ENCODE assay signal across 12 cellular contexts in genomic region chr10:30467939-30468338, GRCh38. TPM values are rescaled to one million over a fixed set of nuclear protein-coding genes. Genes with fewer than 3 reads are reported as not detected.
DNase-seq lines count a peak whose midpoint lies in the region; ATAC-seq, FAIRE-seq and TF ChIP-seq lines count a peak whose summit lies in the region.
"Had no signal": no experiment of that assay in that cellular context is flagged by ENCODE, and none has a peak within 500 bp of the region (broad histone marks: within the 10 kb centered on the region; RNA-seq: fewer than 3 reads in every experiment).

No MANE protein-coding gene starts in this region.

- H3K27ac ChIP-seq in BLaER1 treated with 17β-estradiol and CSF1 and Interleukin-3, amounts not matched to agents 10 nM and 100 nM, result peak overlapping the region in 9 of 11 experiments; percentile 41 to 76 (median 73); a peak in 16 of 22 replicates
- H3K27ac ChIP-seq in K562 (ENCODE audit: extremely low read depth, low read depth, low read length), result no peak overlapping the region
- no peak overlapping the region for H3K27ac ChIP-seq in GM23248

- no TSS peak for BruUV-seq in K562 (replicated peaks; lab: Mats Ljungman, UMichigan)

- DNase-seq in K562 (ENCODE audit: extremely low read depth in 1 of 4, low spot score in 3 of 4) (no peak), D721Med (ENCODE audit: insufficient read length, low spot score) (no peak), GM23248 (no peak), NCI-H1417 treated with DMSO at 0.1 percent for 48 hours (lab: John Stamatoyannopoulos, UW) (no peak), NCI-H1105 treated with DMSO at 0.1 percent for 48 hours (lab: John Stamatoyannopoulos, UW) (no peak)
- DNase-seq: foreskin fibroblast, mesendoderm, SK-N-SH had no signal

- H3K9ac ChIP-seq in BLaER1 treated with 17β-estradiol and CSF1 and Interleukin-3, amounts not matched to agents 10 nM and 100 nM, result peak overlapping the region in 8 of 11 experiments; percentile 28 to 70 (median 56); a peak in 10 of 22 replicates
- H3K9ac ChIP-seq in K562 (ENCODE audit: insufficient read depth in 1 of 2, low read depth in 2 of 2, low read length in 2 of 2) (no peak overlapping the region), GM23248 (no peak overlapping the region)
- H3K9ac ChIP-seq: SK-N-SH had no signal

- peaks cover 9 to 34% (median 17%) of the 10 kb centered on the region in 10 experiments; a peak in 19 of 20 replicates for H3K4me1 ChIP-seq in BLaER1 treated with 17β-estradiol and CSF1 and Interleukin-3, amounts not matched to agents 10 nM and 100 nM
- H3K4me1 ChIP-seq in K562 (replicated peaks in 1 of 2; ENCODE audit: control insufficient read depth in 2 of 2, insufficient read depth in 2 of 2, low read length in 2 of 2) (no peaks in the 10 kb centered on the region), GM23248 (ENCODE audit: insufficient read depth) (no peaks in the 10 kb centered on the region)

- TF ChIP-seq POLR2A in K562 (conservative IDR thresholded peaks at IDR 0.05), result no peak

- ATAC-seq in GM19452 (IDR thresholded peaks at IDR 0.05; ENCODE audit: unreplicated experiment) (peak; percentile 70), HG03565 (IDR thresholded peaks at IDR 0.05; ENCODE audit: unreplicated experiment) (peak; percentile 53), K562 (no peak)

- intact Hi-C loops in K562 (cut with micrococcal nuclease), result no loop called here

- peaks cover 0 to 3% (median 0%) of the 10 kb centered on the region in 11 experiments; a peak in 2 of 22 replicates for H3K36me3 ChIP-seq in BLaER1 treated with 17β-estradiol and CSF1 and Interleukin-3, amounts not matched to agents 10 nM and 100 nM
- no peaks in the 10 kb centered on the region for H3K36me3 ChIP-seq in K562 (ENCODE audit: control insufficient read depth, insufficient read depth, low read length)
- no peaks in the 10 kb centered on the region for H3K36me3 ChIP-seq in GM23248 (ENCODE audit: low read depth)

- H3K4me3 ChIP-seq in BLaER1 treated with 17β-estradiol and CSF1 and Interleukin-3, amounts not matched to agents 10 nM and 100 nM, result 0 out of 20 replicates have a peak overlapping the region, but pooled peaks of 1 of the 10 experiments have one; percentile 14
- H3K4me3 ChIP-seq in K562 (no peak overlapping the region), GM23248 (no peak overlapping the region)

- no peaks in the 10 kb centered on the region for H3K9me1 ChIP-seq in K562 (ENCODE audit: control insufficient read depth, insufficient read depth, low read length)

- in situ Hi-C loops in K562 (cut with MboI) (no loop called here), GM23248 (cut with MboI) (no loop called here)

- H4K20me1 ChIP-seq in BLaER1 treated with 17β-estradiol and CSF1 and Interleukin-3, amounts not matched to agents 10 nM and 100 nM, result no peaks in the 10 kb centered on the region
- no peaks in the 10 kb centered on the region for H4K20me1 ChIP-seq in K562 (replicated peaks; ENCODE audit: control insufficient read depth, insufficient read depth, low read length)
- H4K20me1 ChIP-seq in GM23248 (ENCODE audit: insufficient read depth), result no peaks in the 10 kb centered on the region

- no peaks in the 10 kb centered on the region for H3F3A ChIP-seq in GM23248 (ENCODE audit: insufficient read depth)

- POLR2A ChIA-PET in K562 (lab: Yijun Ruan, JAX), result interaction anchor here (0.9 to 1.4 kb wide), 2 partner anchors 14 to 24 kb away, joined by 3 read pairs; no protein-coding TSS in a partner anchor

- no peak for TF ChIP-seq EP300 in K562 (IDR thresholded peaks at IDR 0.05; ENCODE audit: low read length)

- no peak for TF ChIP-seq RAD21 in K562 (CRISPR knock-in tag; conservative IDR thresholded peaks at IDR 0.05 in 1 of 2, IDR thresholded peaks at IDR 0.05 in 1 of 2)

- H3K4me2 ChIP-seq in BLaER1 treated with 17β-estradiol and CSF1 and Interleukin-3, amounts not matched to agents 10 nM and 100 nM, result peak overlapping the region; percentile 26 to 95 (median 52); a peak in 19 of 22 replicates
- H3K4me2 ChIP-seq in K562 (ENCODE audit: insufficient read depth, low read length), result no peak overlapping the region
- no peak overlapping the region for H3K4me2 ChIP-seq in GM23248 (ENCODE audit: unreplicated experiment)
- H3K4me2 ChIP-seq: SK-N-SH had no signal

- H3K27me3 ChIP-seq in BLaER1 treated with 17β-estradiol and CSF1 and Interleukin-3, amounts not matched to agents 10 nM and 100 nM, result no peaks in the 10 kb centered on the region
- H3K27me3 ChIP-seq in K562 (ENCODE audit: control insufficient read depth in 2 of 2, insufficient read depth in 2 of 2, low read length in 2 of 2) (no peaks in the 10 kb centered on the region), GM23248 (replicated peaks; ENCODE audit: insufficient read depth) (no peaks in the 10 kb centered on the region)

- H3K79me2 ChIP-seq in K562 (ENCODE audit: control insufficient read depth, insufficient read depth, low read length), result no peaks in the 10 kb centered on the region
- no peaks in the 10 kb centered on the region for H3K79me2 ChIP-seq in GM23248 (ENCODE audit: insufficient read depth)

- H3K9me2 ChIP-seq in GM23248 (ENCODE audit: insufficient read depth), result no peaks in the 10 kb centered on the region
- H3K9me2 ChIP-seq: SK-N-SH had no signal

- CTCF ChIA-PET in K562 (lab: Yijun Ruan, JAX; ENCODE audit: low intra/inter-chr PET ratio), result interaction anchor here (0.6 kb wide), 1 partner anchor 13 kb away, joined by 6 read pairs; no protein-coding TSS in a partner anchor

- FAIRE-seq in K562 (lab: Jason Lieb, UNC) (no peak), D721Med (lab: Jason Lieb, UNC) (no peak)
- FAIRE-seq: bronchial epithelial cell had no signal

- 11% methylated on average over 3 of the region's 3 CpGs for WGBS in K562 (ENCODE audit: insufficient coverage, low coverage, missing lambda C conversion rate)
- WGBS in GM23248 (ENCODE audit: low coverage in 1 of 2, low lambda C conversion rate in 2 of 2, missing lambda C conversion rate in 2 of 2), 2 experiments, result 49 to 56% methylated on average over 3 of the region's 3 CpGs

- TF ChIP-seq CTCF in K562 (IDR thresholded peaks at IDR 0.05 in 2 of 3, conservative IDR thresholded peaks at IDR 0.05 in 1 of 3; ENCODE audit: insufficient read depth in 2 of 3, low read depth in 1 of 3, low read length in 3 of 3) (no peak), D721Med (IDR thresholded peaks at IDR 0.05; ENCODE audit: insufficient read depth, missing control alignments) (no peak)

- no peaks in the 10 kb centered on the region for H3K9me3 ChIP-seq in BLaER1 treated with 17β-estradiol and CSF1 and Interleukin-3, amounts not matched to agents 10 nM and 100 nM (replicated peaks in 1 of 11)
- H3K9me3 ChIP-seq in K562 (replicated peaks; ENCODE audit: control insufficient read depth, insufficient read depth, low read depth, low read length) (no peaks in the 10 kb centered on the region), GM23248 (ENCODE audit: low read depth) (no peaks in the 10 kb centered on the region)
- H3K9me3 ChIP-seq: SK-N-SH had no signal

- no peak overlapping the region for H2AFZ ChIP-seq in K562 (ENCODE audit: low read depth, low read length)
- no peak overlapping the region for H2AFZ ChIP-seq in GM23248

TF ChIP-seq in K562, 482 proteins besides CTCF, POLR2A, EP300 and RAD21:
- no peak for TF ChIP-seq PML (IDR thresholded peaks at IDR 0.05; ENCODE audit: low read length)
- TF ChIP-seq, protein P1, sequence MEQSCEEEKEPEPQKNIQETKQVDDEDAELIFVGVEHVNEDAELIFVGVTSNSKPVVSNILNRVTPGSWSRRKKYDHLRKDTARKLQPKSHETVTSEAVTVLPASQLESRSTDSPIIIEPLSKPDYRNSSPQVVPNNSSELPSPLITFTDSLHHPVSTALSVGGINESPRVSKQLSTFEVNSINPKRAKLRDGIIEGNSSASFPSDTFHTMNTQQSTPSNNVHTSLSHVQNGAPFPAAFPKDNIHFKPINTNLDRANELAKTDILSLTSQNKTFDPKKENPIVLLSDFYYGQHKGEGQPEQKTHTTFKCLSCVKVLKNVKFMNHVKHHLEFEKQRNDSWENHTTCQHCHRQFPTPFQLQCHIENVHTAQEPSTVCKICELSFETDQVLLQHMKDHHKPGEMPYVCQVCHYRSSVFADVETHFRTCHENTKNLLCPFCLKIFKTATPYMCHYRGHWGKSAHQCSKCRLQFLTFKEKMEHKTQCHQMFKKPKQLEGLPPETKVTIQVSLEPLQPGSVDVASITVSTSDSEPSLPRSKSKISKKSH (CRISPR knock-in tag; IDR thresholded peaks at IDR 0.05), result no peak
- TF ChIP-seq FOXK1 (CRISPR knock-in tag; IDR thresholded peaks at IDR 0.05; ENCODE audit: borderline replicate concordance), result no peak
- TF ChIP-seq SPI1 (IDR thresholded peaks at IDR 0.05; ENCODE audit: borderline replicate concordance, low read depth, low read length), result peak; percentile 20; the same call in 1 of the 2 replicates

RNA-seq across cellular contexts. Expression of gene MAP3K8, which starts 34.0 kb away (rescaled TPM):
- 21.7 and 52.3 TPM in 2 replicates for total RNA-seq in K562 (2011; cell fraction: chromatin; rRNA removed; ENCODE audit: low replicate concordance)
- 13.8 and 18.8 TPM in 2 replicates for total RNA-seq in K562 (2011; cell fraction: nucleolus; rRNA removed)
- 19.1 and 23.8 TPM in 2 replicates for total RNA-seq in K562 (2011; cell fraction: nucleoplasm; rRNA removed)
- total RNA-seq in K562 (2014; rRNA removed) (6.9 and 10.0 TPM in 2 replicates), K562 (2014; rRNA removed; fragmentation: Illumina TruSeq; extraction: Trizol) (13.5 and 13.6 TPM in 2 replicates), K562 (2015; rRNA removed; fragmentation: Illumina TruSeq; extraction: Trizol) (8.4 and 9.8 TPM in 2 replicates), K562 (2021) (14.1 and 15.7 TPM in 2 replicates)
- polyA plus RNA-seq in K562 (2011; rRNA removed) (23.6 and 26.3 TPM in 2 replicates), K562 (2014; fragmentation: Illumina TruSeq; extraction: Trizol) (11.5 and 12.0 TPM in 2 replicates), K562 (2014; fragmentation: Nextera tagmentation; extraction: Ambion mirVana) (10 to 100 TPM; 14.0 to 16.4 TPM), K562 (2014; rRNA removed) (12.9 and 14.7 TPM in 2 replicates), GM23248 (2016; fragmentation: Nextera tagmentation; extraction: Ambion mirVana) (4.8 and 4.9 TPM in 2 replicates)
- 6.3 and 13.7 TPM in 2 replicates for polyA plus RNA-seq in K562 (2011; cell fraction: cytosol; rRNA removed)
- 15.7 and 29.1 TPM in 2 replicates for polyA plus RNA-seq in K562 (2011; cell fraction: nucleus; rRNA removed)
- polyA plus RNA-seq in K562 (2012), result 11.4 and 15.1 TPM in 2 replicates
- 14.3 and 25.8 TPM in 2 replicates for polyA minus RNA-seq in K562 (2011; rRNA and poly(A)+ RNA removed)
- 2.7 and 7.8 TPM in 2 replicates for polyA minus RNA-seq in K562 (2011; cell fraction: cytosol; rRNA and poly(A)+ RNA removed)
- polyA minus RNA-seq in K562 (2011; cell fraction: nucleus; rRNA and poly(A)+ RNA removed), result 7.5 and 22.9 TPM in 2 replicates
- total RNA-seq in GM23248 (2014; rRNA removed; shearing (Covaris generic)), result 3.7 and 8.5 TPM in 2 replicates

Comparison
In these comparisons a context has a peak if more than half of its experiments do, and no peak if none do; other contexts are left out.
1. H3K27ac ChIP-seq: peak in BLaER1 treated with 17β-estradiol and CSF1 and Interleukin-3, amounts not matched to agents 10 nM and 100 nM (9 of 11); none in K562 (single experiment) and GM23248 (single experiment).
2. H3K4me2 ChIP-seq: peak in BLaER1 treated with 17β-estradiol and CSF1 and Interleukin-3, amounts not matched to agents 10 nM and 100 nM (11 of 11); none in K562 (single experiment) and GM23248 (single experiment).
3. H3K9ac ChIP-seq: peak in BLaER1 treated with 17β-estradiol and CSF1 and Interleukin-3, amounts not matched to agents 10 nM and 100 nM (8 of 11); none in K562 (0 of 2) and GM23248 (single experiment).